In genomic region chr12:23504641-23505399, GRCh38 we compare ENCODE assay signal across 23 cellular contexts.
A peak's percentile ranks its signal among the peaks of the same experiment; 100 is the strongest.
DNase-seq lines count a peak whose midpoint lies in the region; ATAC-seq and TF ChIP-seq lines count a peak whose summit lies in the region.
"Had no signal": no experiment of that assay in that cellular context is flagged by ENCODE, and none has a peak within 500 bp of the region (broad histone marks: within the 10 kb centered on the region; RNA-seq: fewer than 3 reads in every experiment).

No MANE protein-coding gene starts in this region.

- peaks cover 32% of the 10 kb centered on the region for H3K9me3 Mint-ChIP-seq in endodermal cell

- TF ChIP-seq CTCF in endodermal cell (conservative IDR thresholded peaks at IDR 0.05) (no peak), left lung (IDR thresholded peaks at IDR 0.05) (no peak)

- H3K9me3 ChIP-seq in HUES6 (ENCODE audit: control insufficient read depth, insufficient read depth, low read depth, low read length): no peaks in the 10 kb centered on the region
- peaks cover 21% of the 10 kb centered on the region for H3K9me3 ChIP-seq in endodermal cell (ENCODE audit: control insufficient read depth, low read length)
- peaks cover 0 to 15% of the 10 kb centered on the region in 2 donors for H3K9me3 ChIP-seq in left lung
- H3K9me3 ChIP-seq: BE2C had no signal

- 73 to 100% methylated on average over 2 to 4 of the region's 4 CpGs for WGBS in endodermal cell (ENCODE audit: insufficient coverage in 1 of 2, insufficient read length in 1 of 2), 2 experiments

- H3K36me3 ChIP-seq in HUES6 (ENCODE audit: control insufficient read depth, insufficient read depth, low read length) (no peaks in the 10 kb centered on the region), endodermal cell (ENCODE audit: control insufficient read depth, insufficient read depth, low read length) (no peaks in the 10 kb centered on the region), left lung (no peaks in the 10 kb centered on the region)
- H3K36me3 ChIP-seq: BE2C had no signal

- H3K4me3 ChIP-seq in HUES6 (ENCODE audit: low read depth, low read length) (no peak overlapping the region), endodermal cell (ENCODE audit: low read length) (no peak overlapping the region), left lung (no peak overlapping the region)

- H3K36me3 Mint-ChIP-seq in endodermal cell (ENCODE audit: low read depth): peaks cover 9% of the 10 kb centered on the region
- H3K36me3 Mint-ChIP-seq: CD14-positive monocyte; CD8-positive, alpha-beta memory T cell; IgD-negative memory B cell had no signal

- H3K4me3 Mint-ChIP-seq in endodermal cell: no peak overlapping the region
- H3K4me3 Mint-ChIP-seq: CD14-positive monocyte; CD8-positive, alpha-beta memory T cell; IgD-negative memory B cell had no signal

- H3K27ac Mint-ChIP-seq in endodermal cell: peak overlapping the region; percentile 33
- H3K27ac Mint-ChIP-seq: CD14-positive monocyte; CD8-positive, alpha-beta memory T cell; IgD-negative memory B cell had no signal

- H3K9ac ChIP-seq in HUES6 (ENCODE audit: low read length) (peak overlapping the region; percentile 48), endodermal cell (ENCODE audit: extremely low read depth, low read length, poor library complexity, severe bottlenecking) (no peak overlapping the region)

- DNase-seq in ELF-1 (ENCODE audit: low read depth, low spot score) (peak; percentile 58), endodermal cell (peak; percentile 66), left lung (no peak), SIG-M5 (lab: John Stamatoyannopoulos, UW) (no peak), T-helper 2 cell (no peak), anterior cingulate cortex (lab: John Stamatoyannopoulos, UW) (no peak)
- DNase-seq: 8988T; ACHN; BE2C; CD8-positive, alpha-beta memory T cell; DMS 273 treated with DMSO at 0.1 percent for 48 hours; NCI-H1092 treated with DMSO at 0.1 percent for 48 hours; NCI-H1436; NCI-H187 treated with DMSO at 0.1 percent for 48 hours; NCI-H2107; NCI-H524; Right ventricle myocardium superior; RPMI8226; T-helper 1 cell had no signal

- H3K27me3 Mint-ChIP-seq in endodermal cell (ENCODE audit: insufficient read depth): no peaks in the 10 kb centered on the region
- H3K27me3 Mint-ChIP-seq: CD8-positive, alpha-beta memory T cell had no signal

- peak overlapping the region; percentile 82; the same call in 1 of the 2 replicates for H3K27ac ChIP-seq in HUES6 (ENCODE audit: low read depth, low read length)
- H3K27ac ChIP-seq in endodermal cell (ENCODE audit: low read depth, low read length): no peak overlapping the region
- H3K27ac ChIP-seq in left lung: no peak overlapping the region

- ATAC-seq in left lung (peak; percentile 51), GM19452 (IDR thresholded peaks at IDR 0.05; ENCODE audit: unreplicated experiment) (no peak)

- H3K27me3 ChIP-seq in HUES6 (ENCODE audit: control insufficient read depth, insufficient read depth, low read length) (no peaks in the 10 kb centered on the region), endodermal cell (ENCODE audit: control insufficient read depth, insufficient read depth, low read length, poor library complexity, severe bottlenecking) (no peaks in the 10 kb centered on the region), left lung (no peaks in the 10 kb centered on the region)
- H3K27me3 ChIP-seq: BE2C had no signal

- intact Hi-C loops in left lung (cut with DNase I): no loop called here

- peaks cover 30% of the 10 kb centered on the region for H3K4me1 ChIP-seq in HUES6 (ENCODE audit: control insufficient read depth, insufficient read depth, low read length)
- H3K4me1 ChIP-seq in endodermal cell (ENCODE audit: control insufficient read depth, insufficient read depth, low read length): peaks cover 17% of the 10 kb centered on the region
- no peaks in the 10 kb centered on the region for H3K4me1 ChIP-seq in left lung
- H3K4me1 ChIP-seq: BE2C had no signal

- peaks cover 43% of the 10 kb centered on the region for H3K4me1 Mint-ChIP-seq in endodermal cell
- H3K4me1 Mint-ChIP-seq: CD14-positive monocyte; CD8-positive, alpha-beta memory T cell; IgD-negative memory B cell had no signal

Comparison
In these comparisons a context has a peak if more than half of its experiments do, and no peak if none do; other contexts are left out.
1. DNase-seq: peak in ELF-1 (single experiment) and endodermal cell (single experiment); none in left lung (0 of 2), SIG-M5 (single experiment), T-helper 2 cell (0 of 5) and anterior cingulate cortex (0 of 58).